In genomic region chr12:6968426-6968825, GRCh38 we compare ENCODE assay signal across 9 cellular contexts. TPM values are rescaled to one million over a fixed set of nuclear protein-coding genes. Genes with fewer than 3 reads are reported as not detected.
A peak's percentile ranks its signal among the peaks of the same experiment; 100 is the strongest.
DNase-seq lines count a peak whose midpoint lies in the region; ATAC-seq, FAIRE-seq and TF ChIP-seq lines count a peak whose summit lies in the region.
"Had no signal": no experiment of that assay in that cellular context is flagged by ENCODE, and none has a peak within 500 bp of the region (broad histone marks: within the 10 kb centered on the region; RNA-seq: fewer than 3 reads in every experiment).

No MANE protein-coding gene starts in this region.

- no peak overlapping the region for H4K5ac ChIP-seq in IMR-90 (ENCODE audit: low read depth, low read length)

- H3K27me3 ChIP-seq in CD8-positive, alpha-beta T cell (ENCODE audit: insufficient read depth, low read length), result no peaks in the 10 kb centered on the region
- no peaks in the 10 kb centered on the region for H3K27me3 ChIP-seq in IMR-90 (ENCODE audit: control insufficient read depth, insufficient read depth, low read length)
- H3K27me3 ChIP-seq in astrocyte (ENCODE audit: insufficient read depth, low read length), result no peaks in the 10 kb centered on the region
- no peaks in the 10 kb centered on the region for H3K27me3 ChIP-seq in esophagus muscularis mucosa

- no peak overlapping the region for H3K4me3 ChIP-seq in CD8-positive, alpha-beta T cell (ENCODE audit: low read depth, low read length)
- no peak overlapping the region for H3K4me3 ChIP-seq in IMR-90 (ENCODE audit: insufficient read depth, low read depth, low read length)
- no peak overlapping the region for H3K4me3 ChIP-seq in astrocyte (ENCODE audit: insufficient read depth, low read depth, low read length)
- H3K4me3 ChIP-seq in esophagus muscularis mucosa, result peak overlapping the region in 1 of 4 donors; percentile 82

- no peak for TF ChIP-seq EP300 in esophagus muscularis mucosa (IDR thresholded peaks at IDR 0.05)

- CTCF ChIA-PET in CD8-positive, alpha-beta T cell (lab: Charles Lee), result interaction anchor here (1.0 to 3.3 kb wide), 12 partner anchors 7 to 143 kb away, joined by 3 to 66 read pairs (median 4); partner anchors contain the start of genes C12orf57, PTPN6, RNU7-1 and TPI1
- CTCF ChIA-PET in IMR-90 (lab: Yijun Ruan, JAX), result interaction anchor here (0.5 kb wide), 1 partner anchor 70 kb away, joined by 3 read pairs; no protein-coding TSS in a partner anchor

- peaks cover 53% of the 10 kb centered on the region for H3K4me1 Mint-ChIP-seq in CD8-positive, alpha-beta T cell (ENCODE audit: low read depth)
- H3K4me1 Mint-ChIP-seq in astrocyte (ENCODE audit: low read depth, unreplicated experiment), result peaks cover 21% of the 10 kb centered on the region
- H3K4me1 Mint-ChIP-seq in neural crest cell, result peaks cover 37% of the 10 kb centered on the region

- no peaks in the 10 kb centered on the region for H3K27me3 Mint-ChIP-seq in CD8-positive, alpha-beta T cell (ENCODE audit: low read depth)
- H3K27me3 Mint-ChIP-seq in astrocyte (ENCODE audit: low read depth, unreplicated experiment) (no peaks in the 10 kb centered on the region), neural crest cell (ENCODE audit: low read depth) (no peaks in the 10 kb centered on the region)

- no peaks in the 10 kb centered on the region for H3K9me3 ChIP-seq in CD8-positive, alpha-beta T cell (ENCODE audit: low read length)
- H3K9me3 ChIP-seq in IMR-90 (ENCODE audit: control insufficient read depth, insufficient read depth, low read length) (no peaks in the 10 kb centered on the region), astrocyte (ENCODE audit: insufficient read depth, low read depth, low read length) (no peaks in the 10 kb centered on the region), esophagus muscularis mucosa (no peaks in the 10 kb centered on the region)

- H3K36me3 Mint-ChIP-seq in CD8-positive, alpha-beta T cell, result peaks cover 55% of the 10 kb centered on the region
- H3K36me3 Mint-ChIP-seq in astrocyte (ENCODE audit: low read depth, unreplicated experiment) (peaks cover 12% of the 10 kb centered on the region), neural crest cell (ENCODE audit: low read depth) (peaks cover 17% of the 10 kb centered on the region)

- H3K9ac ChIP-seq in IMR-90 (ENCODE audit: low read depth, low read length) (no peak overlapping the region), astrocyte (ENCODE audit: low read length) (peak overlapping the region; percentile 98)

- DNase-seq in CD8-positive, alpha-beta T cell, result no peak
- DNase-seq in IMR-90, result no peak
- DNase-seq in astrocyte (ENCODE audit: low read depth), result no peak
- no peak for DNase-seq in neural crest cell (ENCODE audit: low read depth, low spot score)
- DNase-seq in esophagus muscularis mucosa (ENCODE audit: extremely low spot score), result no peak

- H3K4me2 ChIP-seq in IMR-90 (ENCODE audit: low read depth, low read length) (no peak overlapping the region), astrocyte (ENCODE audit: low read length) (peak overlapping the region; percentile 98)

- intact Hi-C loops in CD8-positive, alpha-beta T cell (cut with DNase I, micrococcal nuclease), result no loop called here
- intact Hi-C loops in IMR-90 (cut with micrococcal nuclease), result no loop called here
- intact Hi-C loops in esophagus muscularis mucosa (cut with DNase I), result loop anchor here (5.0 kb wide), 1 partner anchor 96 kb away; the partner anchor contains the start of gene SPSB2

- 100% methylated on average over 3 of the region's 9 CpGs; no CpG with 5 or more reads in 1 of the 2 experiments for WGBS in IMR-90 (ENCODE audit: extremely low coverage in 2 of 2, insufficient read length in 1 of 2), 2 experiments
- 88% methylated on average over 9 of the region's 9 CpGs for WGBS in esophagus muscularis mucosa

- in situ Hi-C loops in IMR-90 (cut with MboI; ENCODE audit: low sequenced_read_pairs), result no loop called here

- no peak for ATAC-seq in CD8-positive, alpha-beta T cell
- ATAC-seq in IMR-90 (ENCODE audit: low read depth) (no peak), GM18498 (IDR thresholded peaks at IDR 0.05; ENCODE audit: unreplicated experiment) (no peak), HG03469 (IDR thresholded peaks at IDR 0.05; ENCODE audit: unreplicated experiment) (no peak), GM18502 (IDR thresholded peaks at IDR 0.05; ENCODE audit: poor library complexity, unreplicated experiment) (no peak)

- no peak overlapping the region; the same call in 1 of the 2 replicates for H2AK5ac ChIP-seq in IMR-90 (ENCODE audit: low read depth, low read length)

- BruUV-seq in IMR-90 (replicated peaks; lab: Mats Ljungman, UMichigan), result no TSS peak

- no peak overlapping the region for H2BK5ac ChIP-seq in IMR-90 (ENCODE audit: low read depth, low read length, poor library complexity, severe bottlenecking)

- no peak overlapping the region for H2AK9ac ChIP-seq in IMR-90 (replicated peaks; ENCODE audit: low read depth, low read length, poor library complexity)

- H3K79me2 ChIP-seq in astrocyte (ENCODE audit: insufficient read depth, low read length), result peaks cover 60% of the 10 kb centered on the region

- TF ChIP-seq RAD21 in IMR-90 (IDR thresholded peaks at IDR 0.05; ENCODE audit: low read length), result no peak

- no peak overlapping the region for H3K56ac ChIP-seq in IMR-90 (ENCODE audit: extremely low read depth, insufficient read depth, low read length)

- H3K9me1 ChIP-seq in IMR-90 (ENCODE audit: insufficient read depth, low read length), result no peaks in the 10 kb centered on the region

- no peak for FAIRE-seq in astrocyte (lab: Jason Lieb, UNC)
- FAIRE-seq: bronchial epithelial cell had no signal

- peak overlapping the region; percentile 100 for H3K4me3 Mint-ChIP-seq in CD8-positive, alpha-beta T cell
- peak overlapping the region; percentile 100 for H3K4me3 Mint-ChIP-seq in astrocyte (ENCODE audit: unreplicated experiment)
- peak overlapping the region; percentile 99 for H3K4me3 Mint-ChIP-seq in neural crest cell

- POLR2A ChIA-PET in CD8-positive, alpha-beta T cell (lab: Charles Lee), result interaction anchor here (0.6 to 5.3 kb wide), 9 partner anchors 10 to 279 kb away, joined by 3 to 62 read pairs (median 6); partner anchors contain the start of genes C12orf57, PTPN6 and RNU7-1
- POLR2A ChIA-PET in IMR-90 (lab: Charles Lee; ENCODE audit: unreplicated experiment), result no interaction called here

- peak overlapping the region; percentile 98 for H3K27ac Mint-ChIP-seq in CD8-positive, alpha-beta T cell
- H3K27ac Mint-ChIP-seq in astrocyte (ENCODE audit: unreplicated experiment), result no peak overlapping the region
- H3K27ac Mint-ChIP-seq in neural crest cell (ENCODE audit: unreplicated experiment), result no peak overlapping the region

- H3K79me1 ChIP-seq in IMR-90 (ENCODE audit: low read depth in 1 of 2, low read length in 2 of 2), result peaks cover 20 to 55% of the 10 kb centered on the region in 2 experiments

- no peak overlapping the region for H4K8ac ChIP-seq in IMR-90 (ENCODE audit: low read depth in 2 of 2, low read length in 2 of 2)

- no peak overlapping the region for H4K91ac ChIP-seq in IMR-90 (ENCODE audit: insufficient read depth, low read depth, low read length)

- H2BK15ac ChIP-seq in IMR-90 (ENCODE audit: low read depth, low read length), result no peak overlapping the region

- no peak overlapping the region for H3K27ac ChIP-seq in CD8-positive, alpha-beta T cell (ENCODE audit: low read depth, low read length)
- no peak overlapping the region for H3K27ac ChIP-seq in IMR-90 (ENCODE audit: insufficient read depth, low read length)
- H3K27ac ChIP-seq in astrocyte (ENCODE audit: low read depth, low read length), result no peak overlapping the region
- H3K27ac ChIP-seq in esophagus muscularis mucosa (replicated peaks in 1 of 4), result no peak overlapping the region

- peaks cover 43% of the 10 kb centered on the region for H3K36me3 ChIP-seq in CD8-positive, alpha-beta T cell (ENCODE audit: insufficient read depth, low read length)
- H3K36me3 ChIP-seq in IMR-90 (ENCODE audit: control insufficient read depth, insufficient read depth, low read length) (peaks cover 38% of the 10 kb centered on the region), astrocyte (ENCODE audit: insufficient read depth, low read length) (peaks cover 29% of the 10 kb centered on the region), esophagus muscularis mucosa (peaks cover 36 to 46% (median 42%) of the 10 kb centered on the region in 4 donors)

- no peak overlapping the region for H3K14ac ChIP-seq in IMR-90 (replicated peaks; ENCODE audit: low read depth, low read length)

- H3K23ac ChIP-seq in IMR-90 (ENCODE audit: low read depth, low read length), result 0 out of 2 replicates have a peak overlapping the region, but pooled peaks have one; percentile 75

- TF ChIP-seq POLR2A in IMR-90 (IDR thresholded peaks at IDR 0.05; ENCODE audit: low read depth, low read length) (no peak), esophagus muscularis mucosa (IDR thresholded peaks at IDR 0.05; ENCODE audit: low read depth) (no peak)

- H3K4me1 ChIP-seq in CD8-positive, alpha-beta T cell (ENCODE audit: insufficient read depth, low read length), result peaks cover 36% of the 10 kb centered on the region
- H3K4me1 ChIP-seq in IMR-90 (ENCODE audit: control insufficient read depth, insufficient read depth, low read length) (peaks cover 4% of the 10 kb centered on the region), astrocyte (ENCODE audit: insufficient read depth, low read length) (peaks cover 12% of the 10 kb centered on the region), esophagus muscularis mucosa (peaks cover 34 to 57% (median 49%) of the 10 kb centered on the region in 4 donors)

- no peak for TF ChIP-seq CTCF in CD8-positive, alpha-beta T cell (IDR thresholded peaks at IDR 0.05)
- TF ChIP-seq CTCF in IMR-90 (conservative IDR thresholded peaks at IDR 0.05; ENCODE audit: low read depth, low read length), result no peak
- no peak for TF ChIP-seq CTCF in astrocyte (IDR thresholded peaks at IDR 0.05; ENCODE audit: insufficient read depth, low read depth, low read length)
- TF ChIP-seq CTCF in neural crest cell (conservative IDR thresholded peaks at IDR 0.05), result no peak
- TF ChIP-seq CTCF in esophagus muscularis mucosa (IDR thresholded peaks at IDR 0.05), result no peak

- H2BK20ac ChIP-seq in IMR-90 (ENCODE audit: low read depth, low read length), result no peak overlapping the region

- H4K20me1 ChIP-seq in IMR-90 (ENCODE audit: insufficient read depth, low read length) (no peaks in the 10 kb centered on the region), astrocyte (ENCODE audit: insufficient read depth, low read length) (peaks cover 7% of the 10 kb centered on the region)

- dilution Hi-C loops in IMR-90 (cut with HindIII; ENCODE audit: low sequenced_read_pairs, unreplicated experiment), result no loop called here

- no peak overlapping the region for H3K18ac ChIP-seq in IMR-90 (ENCODE audit: low read depth, low read length)

- no peak overlapping the region for H2AFZ ChIP-seq in IMR-90 (replicated peaks; ENCODE audit: low read length, poor library complexity)
- H2AFZ ChIP-seq in astrocyte (ENCODE audit: low read depth, low read length), result no peak overlapping the region

- no peak overlapping the region for H2BK120ac ChIP-seq in IMR-90 (ENCODE audit: low read depth, low read length)

- no peaks in the 10 kb centered on the region for H3K9me3 Mint-ChIP-seq in CD8-positive, alpha-beta T cell
- H3K9me3 Mint-ChIP-seq in astrocyte (ENCODE audit: unreplicated experiment) (no peaks in the 10 kb centered on the region), neural crest cell (no peaks in the 10 kb centered on the region)

- H3K4ac ChIP-seq in IMR-90 (ENCODE audit: low read depth, low read length), result no peak overlapping the region

RNA-seq across cellular contexts. Expression of gene PHB2, which starts 2.0 kb away (rescaled TPM):
- 100 to 1,000 TPM; 145 to 148 TPM for total RNA-seq in CD8-positive, alpha-beta T cell
- total RNA-seq in IMR-90 (2012; rRNA removed) (219 and 240 TPM in 2 replicates), astrocyte (171 and 176 TPM in 2 replicates), neural crest cell (330 and 335 TPM in 2 replicates), esophagus muscularis mucosa (100 to 1,000 TPM; 194 to 265 (median 233) TPM)
- polyA plus RNA-seq in IMR-90 (2012; rRNA removed), result 286 and 298 TPM in 2 replicates
- polyA plus RNA-seq in IMR-90 (2012; cell fraction: cytosol; rRNA removed), result 237 and 296 TPM in 2 replicates
- 247 and 256 TPM in 2 replicates for polyA plus RNA-seq in IMR-90 (2012; cell fraction: nucleus; rRNA removed; ENCODE audit: low replicate concordance)

RNA-seq across cellular contexts. Expression of gene EMG1, which starts 2.3 kb away (rescaled TPM):
- total RNA-seq in CD8-positive, alpha-beta T cell, result 10 to 100 TPM; 42.8 to 43.2 TPM
- total RNA-seq in IMR-90 (2012; rRNA removed) (43.6 and 66.1 TPM in 2 replicates), astrocyte (38.6 and 39.1 TPM in 2 replicates), neural crest cell (57.5 and 65.5 TPM in 2 replicates), esophagus muscularis mucosa (10 to 100 TPM; 20.8 to 35.1 (median 26.3) TPM)
- polyA plus RNA-seq in IMR-90 (2012; rRNA removed), result 37.5 and 43.1 TPM in 2 replicates
- polyA plus RNA-seq in IMR-90 (2012; cell fraction: cytosol; rRNA removed), result 25.0 and 67.8 TPM in 2 replicates
- polyA plus RNA-seq in IMR-90 (2012; cell fraction: nucleus; rRNA removed; ENCODE audit: low replicate concordance), result 11.1 and 24.5 TPM in 2 replicates

RNA-seq across cellular contexts. Expression of gene PTPN6, which starts 17.3 kb away (rescaled TPM):
- total RNA-seq in CD8-positive, alpha-beta T cell, result 10 to 100 TPM; 63.2 to 63.9 TPM
- under 0.01 TPM in 1 of 2 replicates, not detected in the other for total RNA-seq in IMR-90 (2012; rRNA removed)
- polyA plus RNA-seq in IMR-90 (2012; rRNA removed), result 0.14 TPM in 1 of 2 replicates, not detected in the other
- polyA plus RNA-seq in IMR-90 (2012; cell fraction: cytosol; rRNA removed), result 0.08 TPM in 1 of 2 replicates, not detected in the other
- polyA plus RNA-seq in IMR-90 (2012; cell fraction: nucleus; rRNA removed; ENCODE audit: low replicate concordance), result 0.66 and 0.67 TPM in 2 replicates
- total RNA-seq in astrocyte, result 5.2 and 8.9 TPM in 2 replicates
- total RNA-seq in neural crest cell, result 0.73 and 1.1 TPM in 2 replicates
- total RNA-seq in esophagus muscularis mucosa, result 10 to 100 TPM in 3 of 4 donors, 1 to 10 TPM in 1; 9.1 to 16.9 (median 13.3) TPM

RNA-seq across cellular contexts. Expression of gene C12orf57, which starts 24.6 kb away (rescaled TPM):
- 100 to 1,000 TPM; 328 to 356 TPM for total RNA-seq in CD8-positive, alpha-beta T cell
- total RNA-seq in IMR-90 (2012; rRNA removed) (197 and 238 TPM in 2 replicates), astrocyte (117 and 123 TPM in 2 replicates), neural crest cell (293 and 298 TPM in 2 replicates), esophagus muscularis mucosa (100 to 1,000 TPM; 307 to 437 (median 325) TPM)
- polyA plus RNA-seq in IMR-90 (2012; rRNA removed), result 530 and 703 TPM in 2 replicates
- polyA plus RNA-seq in IMR-90 (2012; cell fraction: cytosol; rRNA removed), result 1,066 and 1,272 TPM in 2 replicates
- polyA plus RNA-seq in IMR-90 (2012; cell fraction: nucleus; rRNA removed; ENCODE audit: low replicate concordance), result 218 and 334 TPM in 2 replicates

RNA-seq across cellular contexts. Expression of gene RNU7-1, which starts 24.8 kb away (rescaled TPM):
- not detected for total RNA-seq in CD8-positive, alpha-beta T cell
- not detected in 2 replicates for total RNA-seq in IMR-90 (2012; rRNA removed)
- polyA plus RNA-seq in IMR-90 (2012; rRNA removed), result not detected in 2 replicates
- polyA plus RNA-seq in IMR-90 (2012; cell fraction: cytosol; rRNA removed), result not detected in 2 replicates
- not detected in 2 replicates for polyA plus RNA-seq in IMR-90 (2012; cell fraction: nucleus; rRNA removed; ENCODE audit: low replicate concordance)
- total RNA-seq in astrocyte, result not detected in 2 replicates
- total RNA-seq in neural crest cell, result not detected in 2 replicates
- total RNA-seq in esophagus muscularis mucosa, result not detected
- total RNA-seq: bronchial epithelial cell had no signal
